ENCODE assay signal across 21 cellular contexts in genomic region chr12:42564540-42564939, GRCh38. TPM values are rescaled to one million over a fixed set of nuclear protein-coding genes. Genes with fewer than 3 reads are reported as not detected.
DNase-seq lines count a peak whose midpoint lies in the region; ATAC-seq and TF ChIP-seq lines count a peak whose summit lies in the region.
"Had no signal": no experiment of that assay in that cellular context is flagged by ENCODE, and none has a peak within 500 bp of the region (broad histone marks: within the 10 kb centered on the region; RNA-seq: fewer than 3 reads in every experiment).

No MANE protein-coding gene starts in this region.

- H3K4me2 ChIP-seq in smooth muscle cell = peak overlapping the region; percentile 15
- H3K4me2 ChIP-seq: PC-9 had no signal

- H3K79me2 ChIP-seq in smooth muscle cell (ENCODE audit: low read depth) = peaks cover 98% of the 10 kb centered on the region

- no peak overlapping the region for H3K4me3 ChIP-seq in smooth muscle cell
- H3K4me3 ChIP-seq: PC-9, tibial nerve had no signal

- no peaks in the 10 kb centered on the region for H3K9me3 Mint-ChIP-seq in natural killer cell
- H3K9me3 Mint-ChIP-seq: CD4-positive, alpha-beta T cell had no signal

- H3K9ac ChIP-seq in smooth muscle cell (ENCODE audit: low read depth) = no peak overlapping the region

- H3K4me1 ChIP-seq in smooth muscle cell (ENCODE audit: low read depth) = peaks cover 7% of the 10 kb centered on the region

- H3K9me3 ChIP-seq in smooth muscle cell (replicated peaks; ENCODE audit: low read depth) = no peaks in the 10 kb centered on the region
- H3K9me3 ChIP-seq: tibial nerve had no signal

- no peaks in the 10 kb centered on the region for H3K36me3 Mint-ChIP-seq in natural killer cell

- peaks cover 2 to 9% of the 10 kb centered on the region in 2 donors for H3K27me3 Mint-ChIP-seq in natural killer cell (ENCODE audit: low read depth in 2 of 2)

- no peaks in the 10 kb centered on the region for H3K27me3 ChIP-seq in smooth muscle cell (ENCODE audit: low read depth)
- H3K27me3 ChIP-seq: tibial nerve had no signal

- H3K4me1 Mint-ChIP-seq in natural killer cell = no peaks in the 10 kb centered on the region

- no peaks in the 10 kb centered on the region for H3K36me3 ChIP-seq in smooth muscle cell (ENCODE audit: low read depth)
- H3K36me3 ChIP-seq: tibial nerve had no signal

- intact Hi-C loops in natural killer cell (cut with micrococcal nuclease) = no loop called here

- WGBS in smooth muscle cell (ENCODE audit: low lambda C conversion rate) = 76% methylated on average over 4 of the region's 4 CpGs

- H3K27ac ChIP-seq in smooth muscle cell (ENCODE audit: low read depth) = peak overlapping the region; percentile 40
- H3K27ac ChIP-seq: PC-9 had no signal

- H2AFZ ChIP-seq in smooth muscle cell (ENCODE audit: low read depth) = no peak overlapping the region
- H2AFZ ChIP-seq: PC-9 had no signal

- no peak for ATAC-seq in GM21515 (IDR thresholded peaks at IDR 0.05; ENCODE audit: unreplicated experiment)
- ATAC-seq in natural killer cell = no peak

- TF ChIP-seq CTCF in smooth muscle cell (IDR thresholded peaks at IDR 0.05; ENCODE audit: borderline replicate concordance, insufficient read depth, poor library complexity, severe bottlenecking) (no peak), natural killer cell (IDR thresholded peaks at IDR 0.05) (no peak)

- peaks cover 13% of the 10 kb centered on the region for H3F3A ChIP-seq in smooth muscle cell (ENCODE audit: low read depth)

- H3K27ac Mint-ChIP-seq in natural killer cell = no peak overlapping the region
- H3K27ac Mint-ChIP-seq: CD4-positive, alpha-beta T cell; endodermal cell had no signal

- no peak overlapping the region for H3K4me3 Mint-ChIP-seq in natural killer cell
- H3K4me3 Mint-ChIP-seq: CD4-positive, alpha-beta T cell; endodermal cell had no signal

- DNase-seq in GM04504 (ENCODE audit: low read depth) = peak; percentile 23
- peak; percentile 4 for DNase-seq in RPMI7951 (ENCODE audit: low read depth)
- DNase-seq in fibroblast of peridontal ligament (ENCODE audit: extremely low read depth) = peak; percentile 78
- DNase-seq in smooth muscle cell (lab: John Stamatoyannopoulos, UW; ENCODE audit: unreplicated experiment) = no peak
- no peak for DNase-seq in NCI-H748 treated with DMSO at 0.1 percent for 48 hours (lab: John Stamatoyannopoulos, UW)
- no peak for DNase-seq in natural killer cell
- no peak for DNase-seq in AML-193 (lab: John Stamatoyannopoulos, UW)
- DNase-seq: activated CD4-positive, alpha-beta T cell treated with anti-CD3 and anti-CD28 coated beads for 1 hour; CD4-positive, alpha-beta T cell; cerebellar nuclear complex; DND-41; foreskin melanocyte; Karpas-422; NCI-H2171; NCI-H82; PC-9; stimulated activated CD4-positive, alpha-beta T cell treated with anti-CD3 and anti-CD28 coated beads, Interleukin-15, amount 100 ng/mL, for 24 hours; stimulated activated naive CD4-positive, alpha-beta T cell treated with Interleukin-2 at 50 U/mL for 16 hours had no signal

- peaks cover 98% of the 10 kb centered on the region for H4K20me1 ChIP-seq in smooth muscle cell (ENCODE audit: low read depth)

RNA-seq across cellular contexts. Expression of gene PRICKLE1, which starts 25.0 kb away (rescaled TPM):
- 5.3 and 6.1 TPM in 2 replicates for total RNA-seq in RPMI7951 (2014; rRNA removed; shearing (Covaris generic))
- total RNA-seq in smooth muscle cell = 39.4 and 45.7 TPM in 2 replicates
- 42.2 and 55.4 TPM in 2 replicates for polyA plus RNA-seq in smooth muscle cell
- under 1 TPM in 2 of 3 donors, not detected in 1; 0.15 to 0.34 TPM for total RNA-seq in natural killer cell
- total RNA-seq: CD4-positive, alpha-beta T cell had no signal

Comparison
In these comparisons a context has a peak if more than half of its experiments do, and no peak if none do; other contexts are left out.
1. DNase-seq: peak in GM04504 (single experiment), RPMI7951 (single experiment) and fibroblast of peridontal ligament (single experiment); none in smooth muscle cell (single experiment), NCI-H748 treated with DMSO at 0.1 percent for 48 hours (single experiment), natural killer cell (single experiment) and AML-193 (0 of 2).